Comparison of ENCODE assay signal across 12 cellular contexts in genomic region chr12:120833849-120834248, GRCh38.
DNase-seq lines count a peak whose midpoint lies in the region; ATAC-seq and TF ChIP-seq lines count a peak whose summit lies in the region.
"Had no signal": no experiment of that assay in that cellular context is flagged by ENCODE, and none has a peak within 500 bp of the region (broad histone marks: within the 10 kb centered on the region; RNA-seq: fewer than 3 reads in every experiment).

No MANE protein-coding gene starts in this region.

- ATAC-seq in GM21723 (IDR thresholded peaks at IDR 0.05; ENCODE audit: unreplicated experiment) (peak; percentile 36), memory B cell (ENCODE audit: low read depth) (no peak), GM19035 (IDR thresholded peaks at IDR 0.05; ENCODE audit: unreplicated experiment) (no peak), HG02588 (IDR thresholded peaks at IDR 0.05; ENCODE audit: unreplicated experiment) (no peak), HG02852 (IDR thresholded peaks at IDR 0.05; ENCODE audit: unreplicated experiment) (no peak)

- no peaks in the 10 kb centered on the region for H3K27me3 Mint-ChIP-seq in activated T-helper 2 cell treated with anti-CD3 and anti-CD28 coated beads, Interferon-gamma antibody, Interleukin-2, Interleukin-4, amounts not matched to agents 10 μg/mL and 5 μg/mL and 100 μg/mL, durations not matched to agents 14 hours and 24 hours and 36 hours (ENCODE audit: low read depth)
- no peaks in the 10 kb centered on the region for H3K27me3 Mint-ChIP-seq in memory B cell

- TF ChIP-seq CTCF in C4-2B (conservative IDR thresholded peaks at IDR 0.05): no peak

- H3K4me3 Mint-ChIP-seq in activated T-helper 2 cell treated with anti-CD3 and anti-CD28 coated beads, Interferon-gamma antibody, Interleukin-2, Interleukin-4, amounts not matched to agents 10 μg/mL and 5 μg/mL and 100 μg/mL, durations not matched to agents 14 hours and 24 hours and 36 hours (ENCODE audit: low read depth): peak overlapping the region; percentile 38
- H3K4me3 Mint-ChIP-seq in memory B cell: no peak overlapping the region

- H3K4me1 Mint-ChIP-seq in activated T-helper 2 cell treated with anti-CD3 and anti-CD28 coated beads, Interferon-gamma antibody, Interleukin-2, Interleukin-4, amounts not matched to agents 10 μg/mL and 5 μg/mL and 100 μg/mL, durations not matched to agents 14 hours and 24 hours and 36 hours (ENCODE audit: low read depth): peaks cover 53% of the 10 kb centered on the region
- peaks cover 30% of the 10 kb centered on the region for H3K4me1 Mint-ChIP-seq in memory B cell

- no peaks in the 10 kb centered on the region for H3K9me3 Mint-ChIP-seq in activated T-helper 2 cell treated with anti-CD3 and anti-CD28 coated beads, Interferon-gamma antibody, Interleukin-2, Interleukin-4, amounts not matched to agents 10 μg/mL and 5 μg/mL and 100 μg/mL, durations not matched to agents 14 hours and 24 hours and 36 hours
- no peaks in the 10 kb centered on the region for H3K9me3 Mint-ChIP-seq in memory B cell

- DNase-seq in activated T-helper 2 cell treated with anti-CD3 and anti-CD28 coated beads, Interferon-gamma antibody, Interleukin-2, Interleukin-4, amounts not matched to agents 10 μg/mL and 5 μg/mL and 100 μg/mL, durations not matched to agents 14 hours and 24 hours and 36 hours (ENCODE audit: low spot score): no peak
- no peak for DNase-seq in memory B cell (ENCODE audit: low spot score in 2 of 2)
- DNase-seq in ACHN: no peak
- DNase-seq: activated CD4-positive, alpha-beta T cell treated with anti-CD3 and anti-CD28 coated beads for 4 hours; central memory CD4-positive, alpha-beta T cell; mammary epithelial cell; NCI-H1436 had no signal

- intact Hi-C loops in activated T-helper 2 cell treated with anti-CD3 and anti-CD28 coated beads, Interferon-gamma antibody, Interleukin-2, Interleukin-4, amounts not matched to agents 10 μg/mL and 5 μg/mL and 100 μg/mL, durations not matched to agents 14 hours and 24 hours and 36 hours (cut with micrococcal nuclease): loop anchor here (2.0 to 5.0 kb wide), 2 partner anchors 37 to 51 kb away; no protein-coding TSS in a partner anchor

- in situ Hi-C loops in ACHN (cut with HindIII; ENCODE audit: low pct_ligation_motif_present, low pct_unique_long_range_greater_than_20kb, low sequenced_read_pairs): no loop called here

- H3K27ac ChIP-seq in C4-2B: peak overlapping the region; percentile 36

- peak overlapping the region; percentile 79 for H3K27ac Mint-ChIP-seq in activated T-helper 2 cell treated with anti-CD3 and anti-CD28 coated beads, Interferon-gamma antibody, Interleukin-2, Interleukin-4, amounts not matched to agents 10 μg/mL and 5 μg/mL and 100 μg/mL, durations not matched to agents 14 hours and 24 hours and 36 hours
- peak overlapping the region; percentile 19 for H3K27ac Mint-ChIP-seq in memory B cell

- no peaks in the 10 kb centered on the region for H3K36me3 Mint-ChIP-seq in activated T-helper 2 cell treated with anti-CD3 and anti-CD28 coated beads, Interferon-gamma antibody, Interleukin-2, Interleukin-4, amounts not matched to agents 10 μg/mL and 5 μg/mL and 100 μg/mL, durations not matched to agents 14 hours and 24 hours and 36 hours (ENCODE audit: low read depth)
- peaks cover 3% of the 10 kb centered on the region for H3K36me3 Mint-ChIP-seq in memory B cell
